In the genomic region with DNA sequence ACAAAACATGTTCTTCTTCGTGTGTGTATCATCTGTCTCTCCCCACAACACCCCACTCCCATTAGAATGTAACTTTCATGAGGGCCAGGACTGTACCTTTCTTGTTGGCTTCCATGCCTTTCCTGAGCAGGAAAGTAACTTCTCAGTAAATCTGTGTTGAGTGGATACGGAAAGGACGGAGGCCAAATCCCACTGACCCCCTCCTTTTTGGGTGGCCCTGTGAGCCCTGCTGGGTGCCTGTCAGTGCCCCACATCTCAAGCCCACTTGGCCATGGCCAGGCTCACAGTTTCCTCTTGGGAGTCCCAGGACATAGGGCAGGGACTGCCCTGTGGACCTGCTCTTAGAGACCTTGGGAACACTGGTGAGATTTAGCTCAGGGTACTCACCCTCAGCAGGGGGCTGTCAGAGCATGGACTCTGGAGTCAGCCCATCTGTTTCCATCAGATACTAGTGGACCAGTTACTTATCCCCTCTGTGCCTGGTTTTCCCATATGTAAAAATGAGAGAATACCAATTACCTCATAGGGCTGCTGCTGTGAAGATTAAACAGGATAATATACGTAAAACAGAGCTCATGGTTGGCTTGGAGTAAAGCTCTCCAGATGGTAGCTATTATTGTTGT, we compare ENCODE assay signal across 8 cellular contexts. TPM values are rescaled to one million over a fixed set of nuclear protein-coding genes. Genes with fewer than 3 reads are reported as not detected.
DNase-seq lines count a peak whose midpoint lies in the region; ATAC-seq and TF ChIP-seq lines count a peak whose summit lies in the region.

No MANE protein-coding gene starts in this region.

- peaks cover 7% of the 10 kb centered on the region for H3K4me1 Mint-ChIP-seq in GM23338
- H3K4me1 Mint-ChIP-seq in mesothelial cell of epicardium, result peaks cover 10% of the 10 kb centered on the region

- no peaks in the 10 kb centered on the region for H3K9me2 ChIP-seq in GM23338 (ENCODE audit: insufficient read depth)

- no TSS peak for BruUV-seq in A673 (replicated peaks; lab: Mats Ljungman, UMichigan)

- H3K27ac ChIP-seq in A673 (ENCODE audit: low read depth, low read length, poor library complexity, severe bottlenecking), result no peak overlapping the region
- H3K27ac ChIP-seq in GM23338 (ENCODE audit: low read depth), result no peak overlapping the region
- H3K27ac ChIP-seq in adrenal gland, result peak overlapping the region in 3 of 5 donors; percentile 14 to 96 (median 95)

- peaks cover 2% of the 10 kb centered on the region; the same call in 1 of the 3 replicates for H3K9me3 Mint-ChIP-seq in GM23338
- no peaks in the 10 kb centered on the region for H3K9me3 Mint-ChIP-seq in mesothelial cell of epicardium

- CTCF ChIA-PET in A673 (lab: Charles Lee), result interaction anchor here (0.7 to 1.0 kb wide), 2 partner anchors 51 to 674 kb away, joined by 3 read pairs; no protein-coding TSS in a partner anchor

- H3K4me3 Mint-ChIP-seq in GM23338 (peak overlapping the region; percentile 72), mesothelial cell of epicardium (peak overlapping the region; percentile 72)

- peak overlapping the region; percentile 60 for H3K4me3 ChIP-seq in A673 (ENCODE audit: low read depth, low read length, poor library complexity, severe bottlenecking)
- H3K4me3 ChIP-seq in GM23338, result peak overlapping the region; percentile 64
- H3K4me3 ChIP-seq in adrenal gland, result peak overlapping the region in 2 of 4 donors; percentile 13 to 75

- H3K27me3 ChIP-seq in A673 (replicated peaks; ENCODE audit: insufficient read depth, low read depth, low read length, poor library complexity), result peaks cover 47% of the 10 kb centered on the region
- peaks cover 60% of the 10 kb centered on the region for H3K27me3 ChIP-seq in GM23338 (ENCODE audit: insufficient read depth)
- H3K27me3 ChIP-seq in adrenal gland, result no peaks in the 10 kb centered on the region

- no peak for ATAC-seq in GM23338

- no peak for TF ChIP-seq CTCF in A673 (conservative IDR thresholded peaks at IDR 0.05; ENCODE audit: low read depth, low read length)
- no peak for TF ChIP-seq CTCF in GM23338 (conservative IDR thresholded peaks at IDR 0.05; ENCODE audit: low read depth in 2 of 2)
- no peak for TF ChIP-seq CTCF in adrenal gland (IDR thresholded peaks at IDR 0.05)
- no peak for TF ChIP-seq CTCF in mesothelial cell of epicardium (IDR thresholded peaks at IDR 0.05; ENCODE audit: unreplicated experiment)

- H3K4me1 ChIP-seq in A673 (ENCODE audit: insufficient read depth, low read length, poor library complexity, severe bottlenecking) (peaks cover 21% of the 10 kb centered on the region), GM23338 (ENCODE audit: insufficient read depth) (peaks cover 12% of the 10 kb centered on the region; the same call in 1 of the 2 replicates), adrenal gland (replicated peaks in 1 of 2) (peaks cover 21 to 22% of the 10 kb centered on the region in 2 donors)

- H3K27me3 Mint-ChIP-seq in GM23338 (ENCODE audit: insufficient read depth, low read depth, poor library complexity) (peaks cover 53% of the 10 kb centered on the region), mesothelial cell of epicardium (ENCODE audit: low read depth) (peaks cover 81% of the 10 kb centered on the region)

- no peak overlapping the region for H3K27ac Mint-ChIP-seq in GM23338
- H3K27ac Mint-ChIP-seq in mesothelial cell of epicardium, result no peak overlapping the region

- no peaks in the 10 kb centered on the region for H3F3A ChIP-seq in GM23338 (replicated peaks; ENCODE audit: low read depth)

- intact Hi-C loops in A673 (cut with micrococcal nuclease; ENCODE audit: unreplicated experiment) (loop anchor here (5.0 kb wide), 1 partner anchor 49 kb away; no protein-coding TSS in a partner anchor), adrenal gland (cut with DNase I) (loop anchor here (10.0 kb wide), 1 partner anchor 93 kb away; no protein-coding TSS in a partner anchor)

- H3K36me3 ChIP-seq in A673 (ENCODE audit: insufficient read depth, low read length, poor library complexity, severe bottlenecking) (no peaks in the 10 kb centered on the region), GM23338 (ENCODE audit: insufficient read depth) (no peaks in the 10 kb centered on the region), adrenal gland (replicated peaks in 1 of 2) (peaks cover 0 to 5% of the 10 kb centered on the region in 2 donors)

- TF ChIP-seq POLR2A in adrenal gland (IDR thresholded peaks at IDR 0.05), result no peak

- WGBS in adrenal gland, 4 donors, result 70 to 86% (median 83%) methylated on average over 4 of the region's 4 CpGs

- H3K9me3 ChIP-seq in A673 (ENCODE audit: low read depth, low read length, poor library complexity, severe bottlenecking), result no peaks in the 10 kb centered on the region
- H3K9me3 ChIP-seq in adrenal gland (replicated peaks in 1 of 3), result no peaks in the 10 kb centered on the region

- no peaks in the 10 kb centered on the region for H3K79me2 ChIP-seq in GM23338 (replicated peaks; ENCODE audit: insufficient read depth)

- POLR2A ChIA-PET in A673 (lab: Charles Lee; ENCODE audit: low non-redundant PET), result interaction anchor here (0.8 kb wide), 1 partner anchor 15 kb away, joined by 4 read pairs; no protein-coding TSS in a partner anchor

- H3K36me3 Mint-ChIP-seq in GM23338 (ENCODE audit: low read depth) (peaks cover 3% of the 10 kb centered on the region; the same call in 2 of the 3 replicates), mesothelial cell of epicardium (no peaks in the 10 kb centered on the region)

- DNase-seq in A673 (ENCODE audit: low spot score) (peak; percentile 66), GM23338 (ENCODE audit: low spot score) (no peak), adrenal gland (no peak), mesothelial cell of epicardium (ENCODE audit: low spot score in 2 of 2, unreplicated experiment in 2 of 2) (no peak), NCI-H1105 (lab: John Stamatoyannopoulos, UW) (no peak), NCI-H510A (lab: John Stamatoyannopoulos, UW) (no peak), midbrain (lab: John Stamatoyannopoulos, UW) (no peak)
- no peak for DNase-seq in activated effector memory CD4-positive, alpha-beta T cell treated with anti-CD3 and anti-CD28 coated beads, Interleukin-2, amount 50 U/mL, for 16 hours

- no peaks in the 10 kb centered on the region for H4K20me1 ChIP-seq in GM23338 (replicated peaks; ENCODE audit: insufficient read depth)

- no peak overlapping the region; the same call in 1 of the 2 replicates for H2AFZ ChIP-seq in GM23338

- H3K4me2 ChIP-seq in GM23338, result peak overlapping the region; percentile 86

TF ChIP-seq in GM23338, 12 proteins besides CTCF, POLR2A, EP300 and RAD21:
- TF ChIP-seq STAT1 (IDR thresholded peaks at IDR 0.05; ENCODE audit: unreplicated experiment), result no peak

RNA-seq across cellular contexts. Expression of a gene that starts 1.1 kb away (rescaled TPM):
- total RNA-seq in A673 (2021) (1.1 and 1.5 TPM in 2 replicates), adrenal gland (100 to 1,000 TPM; 102 to 549 (median 313) TPM), mesothelial cell of epicardium (2.1 to 2.6 TPM (median 2.4 TPM) in 3 replicates)
- 2.5 and 2.6 TPM in 2 replicates for total RNA-seq in GM23338 (2014; rRNA removed; shearing (Covaris generic))
- polyA plus RNA-seq in GM23338 (2016; fragmentation: Nextera tagmentation; extraction: Ambion mirVana) (0.31 and 1.4 TPM in 2 replicates), adrenal gland (100 to 1,000 TPM in 1 of 3 donors, 10 to 100 TPM in 2; 10.0 to 298 (median 57.6) TPM)

Comparison
In these comparisons a context has a peak if more than half of its experiments do, and no peak if none do; other contexts are left out.
1. H3K27ac ChIP-seq: peak in adrenal gland (3 of 5); none in A673 (single experiment) and GM23338 (single experiment).
2. RNA of a gene that starts 1.1 kb away (total RNA-seq): 102 to 549 TPM in adrenal gland; 2.5 to 2.6 TPM in GM23338, 2.1 to 2.6 TPM in mesothelial cell of epicardium and 1.1 to 1.5 TPM in A673; every median in the first group is over 10 times any median in the second.